Comparison of ENCODE assay signal across 1 cellular context in genomic region chr2:219207884-219208740, GRCh38.
TF ChIP-seq lines count a peak whose summit lies in the region.

No MANE protein-coding gene starts in this region.

TF ChIP-seq in HepG2, 621 proteins besides CTCF, POLR2A, EP300 and RAD21 (continued from another document):
- TF ChIP-seq ZBTB40 (IDR thresholded peaks at IDR 0.05), result no peak
- 0 out of 2 replicates have a peak, but pooled peaks have one; percentile 62 for TF ChIP-seq ZBTB40 (CRISPR knock-in tag; IDR thresholded peaks at IDR 0.05)
- no peak; the same call in 1 of the 2 replicates for TF ChIP-seq ZBTB14 (CRISPR knock-in tag; IDR thresholded peaks at IDR 0.05)
- peak in 1 of 2 experiments; percentile 70; a peak in 2 of 4 replicates for TF ChIP-seq ATF4 (CRISPR knock-in tag; IDR thresholded peaks at IDR 0.05)
- TF ChIP-seq DRAP1 (CRISPR knock-in tag; IDR thresholded peaks at IDR 0.05), result no peak; the same call in 1 of the 2 replicates
- TF ChIP-seq CREBL2 (CRISPR knock-in tag; IDR thresholded peaks at IDR 0.05; ENCODE audit: borderline replicate concordance), result 0 out of 2 replicates have a peak, but pooled peaks have one; percentile 40
- TF ChIP-seq TBX3 (IDR thresholded peaks at IDR 0.05; ENCODE audit: borderline replicate concordance), result peak; percentile 64
- TF ChIP-seq ZNF251 (CRISPR knock-in tag; IDR thresholded peaks at IDR 0.05), result no peak
- TF ChIP-seq ZNF512B (CRISPR knock-in tag; IDR thresholded peaks at IDR 0.05; ENCODE audit: borderline replicate concordance), result 0 out of 2 replicates have a peak, but pooled peaks have one; percentile 59
- peak; percentile 89 for TF ChIP-seq HNF4G (IDR thresholded peaks at IDR 0.05; ENCODE audit: borderline replicate concordance, low read depth, low read length)
- peak; percentile 96; the same call in 1 of the 2 replicates for TF ChIP-seq HNF4G (CRISPR knock-in tag; IDR thresholded peaks at IDR 0.05; ENCODE audit: borderline replicate concordance, low read depth)
